12 cellular contexts compared by ENCODE assay signal in the genomic region with DNA sequence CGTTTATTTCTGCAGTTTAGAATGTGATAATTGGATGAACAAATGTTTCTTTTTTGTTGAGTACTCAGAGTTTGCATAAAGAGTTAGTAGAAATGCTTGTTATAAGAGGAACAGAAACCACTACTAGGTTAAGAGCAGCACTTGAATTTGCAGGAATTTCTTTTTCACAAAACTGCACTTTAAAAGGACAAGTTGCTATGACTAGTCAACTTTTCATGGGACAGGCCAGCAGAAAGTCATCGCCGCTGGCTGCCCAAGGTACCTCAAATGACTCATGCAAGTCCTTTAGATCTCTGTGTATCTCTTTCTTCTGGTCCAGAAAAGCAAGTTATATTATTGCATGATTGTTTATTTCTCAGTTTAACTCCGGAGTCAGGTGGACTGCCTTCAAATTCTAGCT.
DNase-seq lines count a peak whose midpoint lies in the region; ATAC-seq and TF ChIP-seq lines count a peak whose summit lies in the region.
"Had no signal": no experiment of that assay in that cellular context is flagged by ENCODE, and none has a peak within 500 bp of the region (broad histone marks: within the 10 kb centered on the region; RNA-seq: fewer than 3 reads in every experiment).

No MANE protein-coding gene starts in this region.

- H3K79me1 ChIP-seq in IMR-90 (ENCODE audit: low read depth in 1 of 2, low read length in 2 of 2), result no peaks in the 10 kb centered on the region

- TF ChIP-seq POLR2A in IMR-90 (IDR thresholded peaks at IDR 0.05; ENCODE audit: low read depth, low read length), result no peak

- H3K14ac ChIP-seq in IMR-90 (replicated peaks; ENCODE audit: low read depth, low read length), result no peak overlapping the region

- peak overlapping the region; percentile 36; the same call in 1 of the 2 replicates for H3K4me2 ChIP-seq in IMR-90 (ENCODE audit: low read depth, low read length)

- no peak overlapping the region for H2BK5ac ChIP-seq in IMR-90 (ENCODE audit: low read depth, low read length, poor library complexity, severe bottlenecking)

- H3K9me3 ChIP-seq in IMR-90 (ENCODE audit: control insufficient read depth, insufficient read depth, low read length), result no peaks in the 10 kb centered on the region
- H3K9me3 ChIP-seq in BE2C, result no peaks in the 10 kb centered on the region
- H3K9me3 ChIP-seq: sigmoid colon had no signal

- no peak overlapping the region for H4K91ac ChIP-seq in IMR-90 (ENCODE audit: insufficient read depth, low read depth, low read length)

- H3K9me3 Mint-ChIP-seq in activated CD4-positive, alpha-beta T cell treated with anti-CD3 and anti-CD28 coated beads for 36 hours (ENCODE audit: low read depth), result no peaks in the 10 kb centered on the region
- H3K9me3 Mint-ChIP-seq: CD4-positive, alpha-beta memory T cell had no signal

- no peaks in the 10 kb centered on the region for H3K4me1 Mint-ChIP-seq in activated CD4-positive, alpha-beta T cell treated with anti-CD3 and anti-CD28 coated beads for 36 hours
- H3K4me1 Mint-ChIP-seq: CD4-positive, alpha-beta memory T cell had no signal

- DNase-seq in GM12865 (ENCODE audit: low read depth) (peak; percentile 51), IMR-90 (peak; percentile 60), fibroblast of the aortic adventitia (ENCODE audit: low read depth) (peak; percentile 27), BE2C (no peak), NCI-H146 treated with DMSO at 0.1 percent for 48 hours (lab: John Stamatoyannopoulos, UW; ENCODE audit: unreplicated experiment) (no peak), coronary artery (ENCODE audit: low spot score) (no peak)
- DNase-seq in activated CD4-positive, alpha-beta T cell treated with anti-CD3 and anti-CD28 coated beads for 36 hours, result no peak
- DNase-seq: CD4-positive, alpha-beta memory T cell; NCI-H187; sigmoid colon had no signal

- H3K27me3 Mint-ChIP-seq in activated CD4-positive, alpha-beta T cell treated with anti-CD3 and anti-CD28 coated beads for 36 hours, result no peaks in the 10 kb centered on the region
- H3K27me3 Mint-ChIP-seq: CD4-positive, alpha-beta memory T cell had no signal

- H3K9me1 ChIP-seq in IMR-90 (ENCODE audit: insufficient read depth, low read length), result no peaks in the 10 kb centered on the region

- H2BK120ac ChIP-seq in IMR-90 (ENCODE audit: low read depth, low read length), result no peak overlapping the region

- no peak overlapping the region for H4K8ac ChIP-seq in IMR-90 (ENCODE audit: low read depth in 2 of 2, low read length in 2 of 2)

- H4K5ac ChIP-seq in IMR-90 (ENCODE audit: low read depth, low read length), result no peak overlapping the region

- CTCF ChIA-PET in IMR-90 (lab: Yijun Ruan, JAX), result no interaction called here
- CTCF ChIA-PET in activated CD4-positive, alpha-beta T cell treated with anti-CD3 and anti-CD28 coated beads for 36 hours (lab: Charles Lee), result interaction anchor here (0.6 kb wide), 1 partner anchor 11 kb away, joined by 3 read pairs; no protein-coding TSS in a partner anchor

- H3K27ac ChIP-seq in IMR-90 (ENCODE audit: insufficient read depth, low read length), result no peak overlapping the region
- H3K27ac ChIP-seq in coronary artery, result no peak overlapping the region
- H3K27ac ChIP-seq: sigmoid colon, SK-N-MC had no signal

- H3K4ac ChIP-seq in IMR-90 (ENCODE audit: low read depth, low read length), result no peak overlapping the region

- H3K4me1 ChIP-seq in IMR-90 (ENCODE audit: control insufficient read depth, insufficient read depth, low read length) (peaks cover 3% of the 10 kb centered on the region), BE2C (no peaks in the 10 kb centered on the region)

- TF ChIP-seq CTCF in GM12865 (IDR thresholded peaks at IDR 0.05; ENCODE audit: insufficient read depth, low read depth, low read length, missing control alignments), result no peak
- no peak for TF ChIP-seq CTCF in IMR-90 (conservative IDR thresholded peaks at IDR 0.05; ENCODE audit: low read depth, low read length)
- TF ChIP-seq CTCF in fibroblast of the aortic adventitia (IDR thresholded peaks at IDR 0.05; ENCODE audit: insufficient read depth, low read length), result no peak
- no peak for TF ChIP-seq CTCF in BE2C (IDR thresholded peaks at IDR 0.05; ENCODE audit: low read depth, low read length)
- no peak for TF ChIP-seq CTCF in coronary artery (IDR thresholded peaks at IDR 0.05)

- intact Hi-C loops in IMR-90 (cut with micrococcal nuclease), result loop anchor here (5.0 kb wide), 1 partner anchor 113 kb away; no protein-coding TSS in a partner anchor
- intact Hi-C loops in activated CD4-positive, alpha-beta T cell treated with anti-CD3 and anti-CD28 coated beads for 36 hours (cut with DNase I, micrococcal nuclease), result loop anchor here in 1 of 2 experiments (5.0 kb wide), 1 partner anchor 48 kb away; no protein-coding TSS in a partner anchor

- dilution Hi-C loops in IMR-90 (cut with HindIII; ENCODE audit: low sequenced_read_pairs, unreplicated experiment), result no loop called here

- no peak overlapping the region for H3K56ac ChIP-seq in IMR-90 (ENCODE audit: extremely low read depth, insufficient read depth, low read length)

- H2BK15ac ChIP-seq in IMR-90 (ENCODE audit: low read depth, low read length), result no peak overlapping the region

- no peaks in the 10 kb centered on the region for H4K20me1 ChIP-seq in IMR-90 (ENCODE audit: insufficient read depth, low read length)

- H2AK5ac ChIP-seq in IMR-90 (ENCODE audit: low read depth, low read length), result no peak overlapping the region

- H3K36me3 ChIP-seq in IMR-90 (ENCODE audit: control insufficient read depth, insufficient read depth, low read length) (no peaks in the 10 kb centered on the region), BE2C (no peaks in the 10 kb centered on the region)
- H3K36me3 ChIP-seq: sigmoid colon had no signal

- H3K4me3 ChIP-seq in GM12865 (ENCODE audit: low read depth, low read length) (no peak overlapping the region), IMR-90 (ENCODE audit: insufficient read depth, low read depth, low read length) (no peak overlapping the region), fibroblast of the aortic adventitia (ENCODE audit: low read depth, low read length) (no peak overlapping the region), BE2C (ENCODE audit: low read depth, low read length) (no peak overlapping the region), coronary artery (no peak overlapping the region)
- H3K4me3 ChIP-seq: sigmoid colon, SK-N-MC had no signal

- H2AFZ ChIP-seq in IMR-90 (replicated peaks; ENCODE audit: low read length, poor library complexity), result no peak overlapping the region

- H3K27me3 ChIP-seq in IMR-90 (ENCODE audit: control insufficient read depth, insufficient read depth, low read length) (no peaks in the 10 kb centered on the region), BE2C (no peaks in the 10 kb centered on the region)
- H3K27me3 ChIP-seq: sigmoid colon had no signal

- H3K4me3 Mint-ChIP-seq in activated CD4-positive, alpha-beta T cell treated with anti-CD3 and anti-CD28 coated beads for 36 hours, result no peak overlapping the region
- H3K4me3 Mint-ChIP-seq: CD4-positive, alpha-beta memory T cell had no signal

- H3K23ac ChIP-seq in IMR-90 (ENCODE audit: low read depth, low read length), result no peak overlapping the region

- H3K18ac ChIP-seq in IMR-90 (ENCODE audit: low read depth, low read length), result no peak overlapping the region

- ATAC-seq in GM21529 (IDR thresholded peaks at IDR 0.05; ENCODE audit: unreplicated experiment), result peak; percentile 91
- ATAC-seq in IMR-90 (ENCODE audit: low read depth), result peak; percentile 21; the same call in 1 of the 2 replicates
- no peak for ATAC-seq in activated CD4-positive, alpha-beta T cell treated with anti-CD3 and anti-CD28 coated beads for 36 hours

- POLR2A ChIA-PET in IMR-90 (lab: Charles Lee; ENCODE audit: unreplicated experiment), result no interaction called here
- POLR2A ChIA-PET in activated CD4-positive, alpha-beta T cell treated with anti-CD3 and anti-CD28 coated beads for 36 hours (lab: Charles Lee), result no interaction called here

- H3K27ac Mint-ChIP-seq in activated CD4-positive, alpha-beta T cell treated with anti-CD3 and anti-CD28 coated beads for 36 hours, result no peak overlapping the region
- H3K27ac Mint-ChIP-seq: CD4-positive, alpha-beta memory T cell had no signal

- H3K9ac ChIP-seq in IMR-90 (ENCODE audit: low read depth, low read length), result no peak overlapping the region

- no TSS peak for BruUV-seq in IMR-90 (replicated peaks; lab: Mats Ljungman, UMichigan)

- WGBS in IMR-90 (ENCODE audit: extremely low coverage in 2 of 2, insufficient read length in 1 of 2), 2 experiments, result no CpG with 5 or more reads among the region's 4 CpGs

- H2BK20ac ChIP-seq in IMR-90 (ENCODE audit: low read depth, low read length), result no peak overlapping the region

- TF ChIP-seq RAD21 in IMR-90 (IDR thresholded peaks at IDR 0.05; ENCODE audit: low read length), result no peak

- no peak overlapping the region for H2AK9ac ChIP-seq in IMR-90 (replicated peaks; ENCODE audit: low read depth, low read length, poor library complexity)

- in situ Hi-C loops in IMR-90 (cut with MboI; ENCODE audit: low sequenced_read_pairs), result no loop called here

- H3K36me3 Mint-ChIP-seq in activated CD4-positive, alpha-beta T cell treated with anti-CD3 and anti-CD28 coated beads for 36 hours (ENCODE audit: low read depth), result no peaks in the 10 kb centered on the region
- H3K36me3 Mint-ChIP-seq: CD4-positive, alpha-beta memory T cell had no signal

TF ChIP-seq in IMR-90, 13 proteins besides CTCF, POLR2A, EP300 and RAD21:
- TF ChIP-seq CEBPB (IDR thresholded peaks at IDR 0.05; ENCODE audit: low read depth, low read length), result no peak
- TF ChIP-seq FOS (IDR thresholded peaks at IDR 0.05; ENCODE audit: low read depth, low read length), result peak; percentile 42
TF ChIP-seq in IMR-90: peak in this region for 1.

Comparison
In these comparisons a context has a peak if more than half of its experiments do, and no peak if none do; other contexts are left out.
1. DNase-seq: peak in GM12865 (single experiment), IMR-90 (single experiment) and fibroblast of the aortic adventitia (single experiment); none in BE2C (single experiment), NCI-H146 treated with DMSO at 0.1 percent for 48 hours (single experiment), coronary artery (single experiment) and activated CD4-positive, alpha-beta T cell treated with anti-CD3 and anti-CD28 coated beads for 36 hours (single experiment).